9 cellular contexts compared by ENCODE assay signal in the genomic region with DNA sequence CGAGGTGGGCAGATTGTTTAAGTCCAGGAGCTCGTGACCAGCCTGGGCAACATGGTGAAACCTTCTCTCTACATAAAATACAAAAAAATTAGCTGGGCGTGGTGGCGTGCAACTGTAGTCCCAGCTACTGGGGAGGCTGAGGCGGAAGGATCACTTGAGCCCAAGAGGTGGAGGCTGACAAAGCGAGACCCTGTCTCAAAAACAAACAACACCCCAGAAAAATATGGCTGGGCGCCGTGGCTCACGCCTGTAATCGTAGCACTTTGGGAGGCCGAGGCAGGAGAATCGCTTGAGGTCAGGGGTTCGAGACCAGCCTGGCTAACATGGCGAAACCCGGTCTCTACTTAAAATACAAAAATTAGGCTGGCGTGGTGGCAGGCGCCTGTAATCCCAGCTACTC. TPM values are rescaled to one million over a fixed set of nuclear protein-coding genes. Genes with fewer than 3 reads are reported as not detected.
DNase-seq lines count a peak whose midpoint lies in the region; ATAC-seq and TF ChIP-seq lines count a peak whose summit lies in the region.
"Had no signal": no experiment of that assay in that cellular context is flagged by ENCODE, and none has a peak within 500 bp of the region (broad histone marks: within the 10 kb centered on the region; RNA-seq: fewer than 3 reads in every experiment).

No MANE protein-coding gene starts in this region.

- DNase-seq in AG10803 (ENCODE audit: low read depth) (no peak), brain microvascular endothelial cell (no peak), SIG-M5 (lab: John Stamatoyannopoulos, UW) (no peak), activated gamma-delta T cell treated with Interleukin-2 at 50 U/mL for 16 hours (no peak)
- no peak for DNase-seq in naive thymus-derived CD4-positive, alpha-beta T cell
- DNase-seq: NCI-H748 treated with DMSO at 0.1 percent for 48 hours had no signal

- no peak for ATAC-seq in naive thymus-derived CD4-positive, alpha-beta T cell
- ATAC-seq in GM18861 (IDR thresholded peaks at IDR 0.05; ENCODE audit: unreplicated experiment) (no peak), HG03442 (IDR thresholded peaks at IDR 0.05; ENCODE audit: unreplicated experiment) (no peak)

- peaks cover 0 to 11% (median 0%) of the 10 kb centered on the region in 11 donors for H3K9me3 Mint-ChIP-seq in naive thymus-derived CD4-positive, alpha-beta T cell

- TF ChIP-seq CTCF in AG10803 (conservative IDR thresholded peaks at IDR 0.05; ENCODE audit: low read length) (no peak), brain microvascular endothelial cell (IDR thresholded peaks at IDR 0.05; ENCODE audit: low read depth, low read length, missing control alignments) (no peak)

- intact Hi-C loops in naive thymus-derived CD4-positive, alpha-beta T cell (cut with micrococcal nuclease) = loop anchor here (5.0 kb wide), 3 partner anchors 236 to 1434 kb away; partner anchors contain the start of genes AKT2 (in 1 of the 2), EIF3K (in 1 of the 2), MAP4K1 (in 1 of the 2) and SAMD4B (in 1 of the 2)

- peak overlapping the region; percentile 90 to 99 (median 96) for H3K4me3 Mint-ChIP-seq in naive thymus-derived CD4-positive, alpha-beta T cell

- in situ Hi-C loops in brain microvascular endothelial cell (cut with HindIII; ENCODE audit: low pct_ligation_motif_present, low sequenced_read_pairs) = no loop called here

- POLR2A ChIA-PET in naive thymus-derived CD4-positive, alpha-beta T cell (lab: Charles Lee) = interaction anchor here (0.5 to 11.2 kb wide), 6 partner anchors 9 to 315 kb away, joined by 3 to 317 read pairs (median 4); partner anchors contain the start of gene RINL

- H3K4me3 ChIP-seq in AG10803 (ENCODE audit: low read length) (peak overlapping the region; percentile 84), HUES64 (ENCODE audit: low read length) (peak overlapping the region; percentile 78), brain microvascular endothelial cell (ENCODE audit: low read depth, low read length) (peak overlapping the region; percentile 70)
- H3K4me3 ChIP-seq in naive thymus-derived CD4-positive, alpha-beta T cell (ENCODE audit: low read length) = peak overlapping the region; percentile 88

- H3K4me1 ChIP-seq in HUES64 (ENCODE audit: insufficient read depth, low read length) = 0 out of 2 replicates have a peak, but pooled peaks cover 3% of the 10 kb centered on the region
- peaks cover 24 to 25% of the 10 kb centered on the region in 2 donors for H3K4me1 ChIP-seq in naive thymus-derived CD4-positive, alpha-beta T cell (ENCODE audit: control insufficient read depth in 2 of 2, insufficient read depth in 2 of 2, low read length in 2 of 2)

- H3K36me3 ChIP-seq in HUES64 (ENCODE audit: insufficient read depth, low read length) (peaks cover 4% of the 10 kb centered on the region), brain microvascular endothelial cell (replicated peaks) (peaks cover 5% of the 10 kb centered on the region)
- H3K36me3 ChIP-seq in naive thymus-derived CD4-positive, alpha-beta T cell (ENCODE audit: control insufficient read depth in 2 of 3, insufficient read depth in 3 of 3, low read length in 3 of 3) = peaks cover 0 to 4% (median 0%) of the 10 kb centered on the region in 3 experiments

- H3K4me1 Mint-ChIP-seq in naive thymus-derived CD4-positive, alpha-beta T cell = peaks cover 16 to 55% (median 39%) of the 10 kb centered on the region in 7 donors

- H3K27me3 Mint-ChIP-seq in naive thymus-derived CD4-positive, alpha-beta T cell = peaks cover 0 to 7% (median 0%) of the 10 kb centered on the region in 5 donors

- peaks cover 0 to 10% (median 8%) of the 10 kb centered on the region in 5 donors for H3K36me3 Mint-ChIP-seq in naive thymus-derived CD4-positive, alpha-beta T cell

- H3K9ac ChIP-seq in HUES64 (ENCODE audit: low read depth, low read length) = peak overlapping the region; percentile 84; the same call in 1 of the 2 replicates

- peaks cover 8% of the 10 kb centered on the region; the same call in 1 of the 2 replicates for H3K9me3 ChIP-seq in HUES64 (ENCODE audit: insufficient read depth, low read depth, low read length)
- no peaks in the 10 kb centered on the region for H3K9me3 ChIP-seq in naive thymus-derived CD4-positive, alpha-beta T cell (ENCODE audit: control insufficient read depth in 2 of 3, low read length in 3 of 3)

- no peaks in the 10 kb centered on the region for H3K27me3 ChIP-seq in HUES64 (ENCODE audit: insufficient read depth, low read length)
- H3K27me3 ChIP-seq in brain microvascular endothelial cell (replicated peaks) = no peaks in the 10 kb centered on the region
- no peaks in the 10 kb centered on the region for H3K27me3 ChIP-seq in naive thymus-derived CD4-positive, alpha-beta T cell (ENCODE audit: control insufficient read depth in 2 of 2, insufficient read depth in 2 of 2, low read length in 2 of 2)

- 95% methylated on average over 17 of the region's 17 CpGs for WGBS in HUES64

- CTCF ChIA-PET in naive thymus-derived CD4-positive, alpha-beta T cell (lab: Charles Lee) = interaction anchor here (0.7 to 3.3 kb wide), 7 partner anchors 9 to 84 kb away, joined by 3 to 20 read pairs (median 7); partner anchors contain the start of genes MRPS12 and SARS2

- peak overlapping the region; percentile 91 to 100 (median 98) for H3K27ac Mint-ChIP-seq in naive thymus-derived CD4-positive, alpha-beta T cell

- H3K27ac ChIP-seq in HUES64 (ENCODE audit: low read depth, low read length) (no peak overlapping the region; the same call in 1 of the 2 replicates), brain microvascular endothelial cell (no peak overlapping the region)
- H3K27ac ChIP-seq in naive thymus-derived CD4-positive, alpha-beta T cell (ENCODE audit: low read depth, low read length) = peak overlapping the region; percentile 95

RNA-seq across cellular contexts. Expression of gene HNRNPL, which starts 3.4 kb away (rescaled TPM):
- 575 TPM for polyA plus RNA-seq in HUES64 (2013, experiment 1 of 2)
- 561 TPM for polyA plus RNA-seq in HUES64 (2013, experiment 2 of 2)
- total RNA-seq in naive thymus-derived CD4-positive, alpha-beta T cell = 100 to 1,000 TPM; 339 to 539 (median 505) TPM
- 10 to 100 TPM; 70.6 to 78.7 TPM for polyA plus RNA-seq in naive thymus-derived CD4-positive, alpha-beta T cell

RNA-seq across cellular contexts. Expression of gene ECH1, which starts 21.6 kb away (rescaled TPM):
- 63.6 TPM for polyA plus RNA-seq in HUES64 (2013, experiment 1 of 2)
- polyA plus RNA-seq in HUES64 (2013, experiment 2 of 2) = 73.9 TPM
- 100 to 1,000 TPM in 4 of 5 experiments, 10 to 100 TPM in 1; 71.9 to 149 (median 114) TPM for total RNA-seq in naive thymus-derived CD4-positive, alpha-beta T cell
- polyA plus RNA-seq in naive thymus-derived CD4-positive, alpha-beta T cell = 100 to 1,000 TPM; 216 to 279 TPM

RNA-seq across cellular contexts. Expression of gene RINL, which starts 24.9 kb away (rescaled TPM):
- polyA plus RNA-seq in HUES64 (2013, experiment 1 of 2) = 3.3 TPM
- polyA plus RNA-seq in HUES64 (2013, experiment 2 of 2) = 5.3 TPM
- 10 to 100 TPM; 32.8 to 75.9 (median 64.0) TPM for total RNA-seq in naive thymus-derived CD4-positive, alpha-beta T cell
- 10 to 100 TPM; 35.3 to 36.1 TPM for polyA plus RNA-seq in naive thymus-derived CD4-positive, alpha-beta T cell

RNA-seq across cellular contexts. Expression of gene LGALS4, which starts 40.5 kb away (rescaled TPM):
- not detected for polyA plus RNA-seq in HUES64 (2013, experiment 1 of 2)
- polyA plus RNA-seq in HUES64 (2013, experiment 2 of 2) = not detected
- 1 to 10 TPM; 2.3 to 9.8 (median 7.2) TPM for total RNA-seq in naive thymus-derived CD4-positive, alpha-beta T cell
- under 1 TPM; 0.13 to 0.31 TPM for polyA plus RNA-seq in naive thymus-derived CD4-positive, alpha-beta T cell

RNA-seq across cellular contexts. Expression of gene SIRT2, which starts 46.2 kb away (rescaled TPM):
- polyA plus RNA-seq in HUES64 (2013, experiment 1 of 2) = 5.7 TPM
- polyA plus RNA-seq in HUES64 (2013, experiment 2 of 2) = 7.9 TPM
- total RNA-seq in naive thymus-derived CD4-positive, alpha-beta T cell = 10 to 100 TPM; 42.9 to 78.5 (median 54.0) TPM
- 10 to 100 TPM; 30.7 to 39.5 TPM for polyA plus RNA-seq in naive thymus-derived CD4-positive, alpha-beta T cell
